1 cellular context compared by ENCODE assay signal in the genomic region with DNA sequence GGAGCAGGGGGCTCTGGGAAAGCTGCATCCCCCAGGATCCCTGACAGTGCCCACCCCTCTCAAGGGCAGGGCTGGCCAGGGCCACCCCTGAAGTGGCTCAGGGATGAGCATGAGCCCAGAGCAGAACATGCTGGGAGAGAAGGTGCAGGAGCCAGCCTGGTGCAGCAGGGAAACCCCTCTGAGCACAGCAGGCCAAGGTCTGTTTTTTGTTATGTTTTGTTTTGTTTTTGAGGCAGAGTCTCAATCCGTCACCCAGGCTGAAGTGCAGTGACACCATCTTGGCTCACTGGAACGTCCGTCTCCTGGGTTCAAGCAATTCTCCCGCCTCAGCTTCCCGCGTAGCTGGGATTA.
TF ChIP-seq lines count a peak whose summit lies in the region.

No MANE protein-coding gene starts in this region.

TF ChIP-seq in HepG2, 621 proteins besides CTCF, POLR2A, EP300 and RAD21:
- TF ChIP-seq, protein P1, sequence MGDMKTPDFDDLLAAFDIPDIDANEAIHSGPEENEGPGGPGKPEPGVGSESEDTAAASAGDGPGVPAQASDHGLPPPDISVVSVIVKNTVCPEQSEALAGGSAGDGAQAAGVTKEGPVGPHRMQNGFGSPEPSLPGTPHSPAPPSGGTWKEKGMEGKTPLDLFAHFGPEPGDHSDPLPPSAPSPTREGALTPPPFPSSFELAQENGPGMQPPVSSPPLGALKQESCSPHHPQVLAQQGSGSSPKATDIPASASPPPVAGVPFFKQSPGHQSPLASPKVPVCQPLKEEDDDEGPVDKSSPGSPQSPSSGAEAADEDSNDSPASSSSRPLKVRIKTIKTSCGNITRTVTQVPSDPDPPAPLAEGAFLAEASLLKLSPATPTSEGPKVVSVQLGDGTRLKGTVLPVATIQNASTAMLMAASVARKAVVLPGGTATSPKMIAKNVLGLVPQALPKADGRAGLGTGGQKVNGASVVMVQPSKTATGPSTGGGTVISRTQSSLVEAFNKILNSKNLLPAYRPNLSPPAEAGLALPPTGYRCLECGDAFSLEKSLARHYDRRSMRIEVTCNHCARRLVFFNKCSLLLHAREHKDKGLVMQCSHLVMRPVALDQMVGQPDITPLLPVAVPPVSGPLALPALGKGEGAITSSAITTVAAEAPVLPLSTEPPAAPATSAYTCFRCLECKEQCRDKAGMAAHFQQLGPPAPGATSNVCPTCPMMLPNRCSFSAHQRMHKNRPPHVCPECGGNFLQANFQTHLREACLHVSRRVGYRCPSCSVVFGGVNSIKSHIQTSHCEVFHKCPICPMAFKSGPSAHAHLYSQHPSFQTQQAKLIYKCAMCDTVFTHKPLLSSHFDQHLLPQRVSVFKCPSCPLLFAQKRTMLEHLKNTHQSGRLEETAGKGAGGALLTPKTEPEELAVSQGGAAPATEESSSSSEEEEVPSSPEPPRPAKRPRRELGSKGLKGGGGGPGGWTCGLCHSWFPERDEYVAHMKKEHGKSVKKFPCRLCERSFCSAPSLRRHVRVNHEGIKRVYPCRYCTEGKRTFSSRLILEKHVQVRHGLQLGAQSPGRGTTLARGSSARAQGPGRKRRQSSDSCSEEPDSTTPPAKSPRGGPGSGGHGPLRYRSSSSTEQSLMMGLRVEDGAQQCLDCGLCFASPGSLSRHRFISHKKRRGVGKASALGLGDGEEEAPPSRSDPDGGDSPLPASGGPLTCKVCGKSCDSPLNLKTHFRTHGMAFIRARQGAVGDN (CRISPR knock-in tag; IDR thresholded peaks at IDR 0.05) = peak; percentile 3; the same call in 1 of the 2 replicates
- 0 out of 2 replicates have a peak, but pooled peaks have one; percentile 49 for TF ChIP-seq ZFP90 (CRISPR knock-in tag; IDR thresholded peaks at IDR 0.05; ENCODE audit: borderline replicate concordance)
- TF ChIP-seq MYC (CRISPR knock-in tag; IDR thresholded peaks at IDR 0.05; ENCODE audit: borderline replicate concordance) = 0 out of 2 replicates have a peak, but pooled peaks have one; percentile 1
- no peak for TF ChIP-seq HOXA5 (CRISPR knock-in tag; IDR thresholded peaks at IDR 0.05)
